8 cellular contexts compared by ENCODE assay signal in the genomic region with DNA sequence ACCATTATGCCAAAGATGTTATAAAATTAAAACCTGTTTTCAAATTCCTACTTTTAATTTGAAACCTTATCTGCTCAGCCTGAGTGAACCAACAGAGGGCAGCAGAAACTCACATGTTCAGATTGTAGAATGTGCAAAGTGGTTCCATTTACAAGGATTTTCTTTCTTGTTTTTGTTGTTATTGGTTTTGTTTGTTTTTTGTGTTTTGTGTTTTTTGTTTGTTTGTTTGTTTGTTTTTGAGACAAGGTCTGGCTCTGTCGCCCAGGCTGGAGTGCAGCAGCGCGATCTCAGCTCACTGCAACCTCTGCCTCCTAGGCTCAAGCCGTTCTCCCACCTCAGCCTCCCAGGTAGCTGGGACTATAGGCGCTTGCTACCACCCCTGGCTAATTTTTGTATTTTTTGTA. TPM values are rescaled to one million over a fixed set of nuclear protein-coding genes. Genes with fewer than 3 reads are reported as not detected.
DNase-seq lines count a peak whose midpoint lies in the region; ATAC-seq and TF ChIP-seq lines count a peak whose summit lies in the region.

No MANE protein-coding gene starts in this region.

- no peaks in the 10 kb centered on the region for H3K36me3 ChIP-seq in NT2/D1 (ENCODE audit: insufficient read depth, insufficient read length, low read length)
- no peaks in the 10 kb centered on the region for H3K36me3 ChIP-seq in body of pancreas (replicated peaks in 1 of 2; ENCODE audit: insufficient read depth in 1 of 2, low read depth in 2 of 2)
- H3K36me3 ChIP-seq in thyroid gland = no peaks in the 10 kb centered on the region

- TF ChIP-seq POLR2A in body of pancreas (IDR thresholded peaks at IDR 0.05) (no peak), thyroid gland (IDR thresholded peaks at IDR 0.05) (no peak)

- H3K4me3 ChIP-seq in AG10803 (ENCODE audit: low read length) (no peak overlapping the region), NT2/D1 (ENCODE audit: insufficient read length, low read depth) (no peak overlapping the region), body of pancreas (no peak overlapping the region), thyroid gland (replicated peaks in 1 of 3) (no peak overlapping the region)

- in situ Hi-C loops in GM13976 (cut with MboI; ENCODE audit: low sequenced_read_pairs, unreplicated experiment) = loop anchor here (10.0 kb wide), 1 partner anchor 108 kb away; no protein-coding TSS in a partner anchor

- H3K9me3 ChIP-seq in NT2/D1 (ENCODE audit: insufficient read depth, low read length) = no peaks in the 10 kb centered on the region
- H3K9me3 ChIP-seq in body of pancreas = no peaks in the 10 kb centered on the region
- no peaks in the 10 kb centered on the region for H3K9me3 ChIP-seq in thyroid gland

- WGBS in body of pancreas, 2 donors = 77 to 87% methylated on average over 5 of the region's 5 CpGs
- 79% methylated on average over 5 of the region's 5 CpGs for WGBS in thyroid gland, 2 donors

- TF ChIP-seq CTCF in AG10803 (conservative IDR thresholded peaks at IDR 0.05; ENCODE audit: low read length) = peak; percentile 96
- peak; percentile 50 for TF ChIP-seq CTCF in GM13976 (IDR thresholded peaks at IDR 0.05; ENCODE audit: borderline replicate concordance, control extremely low read depth, extremely low read depth, insufficient read depth, missing control alignments)
- TF ChIP-seq CTCF in body of pancreas (IDR thresholded peaks at IDR 0.05) = peak; percentile 37 to 86 (median 72)
- TF ChIP-seq CTCF in thyroid gland (IDR thresholded peaks at IDR 0.05) = peak; percentile 38 to 96 (median 78)

- intact Hi-C loops in body of pancreas (cut with DNase I) = loop anchor here (10.0 kb wide), 1 partner anchor 118 kb away; no protein-coding TSS in a partner anchor
- intact Hi-C loops in thyroid gland (cut with DNase I) = loop anchor here (5.0 kb wide), 1 partner anchor 121 kb away; no protein-coding TSS in a partner anchor

- DNase-seq in AG10803 (ENCODE audit: low read depth) (peak; percentile 55), GM13976 (ENCODE audit: low spot score) (peak; percentile 34), NT2/D1 (ENCODE audit: low read depth, low spot score) (peak; percentile 20), body of pancreas (peak; percentile 19 to 61 (median 46)), left kidney (ENCODE audit: low read depth, low spot score) (peak; percentile 69), thyroid gland (peak; percentile 50 to 60), NCI-H1048 (lab: John Stamatoyannopoulos, UW) (no peak)

- H3K27me3 ChIP-seq in NT2/D1 (ENCODE audit: insufficient read depth, insufficient read length) (no peaks in the 10 kb centered on the region), body of pancreas (no peaks in the 10 kb centered on the region), thyroid gland (no peaks in the 10 kb centered on the region)

- H3K4me1 ChIP-seq in NT2/D1 (ENCODE audit: insufficient read depth, insufficient read length) (no peaks in the 10 kb centered on the region), body of pancreas (no peaks in the 10 kb centered on the region), thyroid gland (peaks cover 6 to 11% of the 10 kb centered on the region in 2 donors)

- no peak overlapping the region for H3K27ac ChIP-seq in body of pancreas
- no peak overlapping the region for H3K27ac ChIP-seq in thyroid gland

- ATAC-seq in body of pancreas = no peak
- no peak for ATAC-seq in HG02938 (IDR thresholded peaks at IDR 0.05; ENCODE audit: unreplicated experiment)

- H3K9ac ChIP-seq in NT2/D1 (ENCODE audit: insufficient read length, low read depth) = no peak overlapping the region

RNA-seq across cellular contexts. Expression of gene GARIN2, which starts 22.8 kb away (rescaled TPM):
- total RNA-seq in body of pancreas (not detected), thyroid gland (not detected)
